Comparison of ENCODE assay signal across 9 cellular contexts in genomic region chr2:233061007-233061590, GRCh38. TPM values are rescaled to one million over a fixed set of nuclear protein-coding genes. Genes with fewer than 3 reads are reported as not detected.
A peak's percentile ranks its signal among the peaks of the same experiment; 100 is the strongest.
DNase-seq lines count a peak whose midpoint lies in the region; ATAC-seq and TF ChIP-seq lines count a peak whose summit lies in the region.
"Had no signal": no experiment of that assay in that cellular context is flagged by ENCODE, and none has a peak within 500 bp of the region (broad histone marks: within the 10 kb centered on the region; RNA-seq: fewer than 3 reads in every experiment).

No MANE protein-coding gene starts in this region.

- H2BK12ac ChIP-seq in mesenchymal stem cell (ENCODE audit: low read length in 2 of 2), result no peak overlapping the region

- no peak overlapping the region for H2BK5ac ChIP-seq in mesenchymal stem cell (ENCODE audit: low read depth, low read length, poor library complexity, severe bottlenecking)

- peaks cover 31% of the 10 kb centered on the region for H3K4me1 Mint-ChIP-seq in activated naive CD8-positive, alpha-beta T cell treated with anti-CD3 and anti-CD28 coated beads, Interleukin-2, amount 10 ng/mL, durations not matched to agents 7 days and 5 days

- TF ChIP-seq POLR2A in GM15510 (IDR thresholded peaks at IDR 0.05; ENCODE audit: borderline replicate concordance, extremely low read depth, insufficient read length), result peak; percentile 37

- H3K27me3 ChIP-seq in rectal smooth muscle tissue (ENCODE audit: control insufficient read depth, insufficient read depth, low read length), result no peaks in the 10 kb centered on the region
- no peaks in the 10 kb centered on the region for H3K27me3 ChIP-seq in smooth muscle cell (ENCODE audit: low read depth)
- H3K27me3 ChIP-seq in mesenchymal stem cell (ENCODE audit: control insufficient read depth in 1 of 2, insufficient read depth in 1 of 2, low read length in 2 of 2), result peaks cover 0 to 11% of the 10 kb centered on the region in 2 experiments
- H3K27me3 ChIP-seq in foreskin keratinocyte, result no peaks in the 10 kb centered on the region

- H3K9ac ChIP-seq in rectal smooth muscle tissue (ENCODE audit: low read length), result peak overlapping the region; percentile 78
- H3K9ac ChIP-seq in smooth muscle cell (ENCODE audit: low read depth), result no peak overlapping the region
- H3K9ac ChIP-seq in mesenchymal stem cell (ENCODE audit: low read length), result no peak overlapping the region

- no peak overlapping the region for H3K4ac ChIP-seq in mesenchymal stem cell (ENCODE audit: low read depth in 1 of 2, low read length in 2 of 2)

- H2AK5ac ChIP-seq in mesenchymal stem cell (ENCODE audit: low read length, severe bottlenecking), result no peak overlapping the region

- TF ChIP-seq CTCF in smooth muscle cell (IDR thresholded peaks at IDR 0.05; ENCODE audit: borderline replicate concordance, insufficient read depth, poor library complexity, severe bottlenecking), result no peak
- TF ChIP-seq CTCF in foreskin keratinocyte (conservative IDR thresholded peaks at IDR 0.05), result no peak

- H3K79me2 ChIP-seq in smooth muscle cell (ENCODE audit: low read depth), result no peaks in the 10 kb centered on the region

- peak overlapping the region; percentile 99 for H3K27ac Mint-ChIP-seq in activated naive CD8-positive, alpha-beta T cell treated with anti-CD3 and anti-CD28 coated beads, Interleukin-2, amount 10 ng/mL, durations not matched to agents 7 days and 5 days

- no peak overlapping the region for H3K14ac ChIP-seq in mesenchymal stem cell (ENCODE audit: low read length in 2 of 2)

- no peak overlapping the region for H2BK15ac ChIP-seq in mesenchymal stem cell (ENCODE audit: low read depth, poor library complexity, severe bottlenecking)

- H3K4me2 ChIP-seq in smooth muscle cell (no peak overlapping the region), mesenchymal stem cell (ENCODE audit: low read length, poor library complexity, severe bottlenecking) (no peak overlapping the region)

- POLR2A ChIA-PET in activated naive CD8-positive, alpha-beta T cell treated with anti-CD3 and anti-CD28 coated beads, Interleukin-2, amount 10 ng/mL, durations not matched to agents 7 days and 5 days (lab: Charles Lee), result interaction anchor here (0.6 to 4.2 kb wide), 26 partner anchors 9 to 510 kb away, joined by 3 to 123 read pairs (median 5); partner anchors contain the start of genes ATG16L1, EIF4E2 and TIGD1

- H3K27ac ChIP-seq in rectal smooth muscle tissue (ENCODE audit: low read depth, low read length) (no peak overlapping the region), smooth muscle cell (ENCODE audit: low read depth) (no peak overlapping the region), mesenchymal stem cell (ENCODE audit: low read length, poor library complexity, severe bottlenecking) (no peak overlapping the region), foreskin keratinocyte (no peak overlapping the region)

- H3K36me3 ChIP-seq in rectal smooth muscle tissue (ENCODE audit: control insufficient read depth, insufficient read depth, low read length) (no peaks in the 10 kb centered on the region), smooth muscle cell (ENCODE audit: low read depth) (no peaks in the 10 kb centered on the region), mesenchymal stem cell (ENCODE audit: control insufficient read depth in 1 of 2, insufficient read depth in 2 of 2, low read depth in 1 of 2, low read length in 2 of 2) (no peaks in the 10 kb centered on the region)

- WGBS in smooth muscle cell (ENCODE audit: low lambda C conversion rate), result 84% methylated on average over 9 of the region's 10 CpGs
- WGBS in mesenchymal stem cell, result 80% methylated on average over 10 of the region's 10 CpGs

- H3K4me3 Mint-ChIP-seq in activated naive CD8-positive, alpha-beta T cell treated with anti-CD3 and anti-CD28 coated beads, Interleukin-2, amount 10 ng/mL, durations not matched to agents 7 days and 5 days, result peak overlapping the region; percentile 98

- H3K36me3 Mint-ChIP-seq in activated naive CD8-positive, alpha-beta T cell treated with anti-CD3 and anti-CD28 coated beads, Interleukin-2, amount 10 ng/mL, durations not matched to agents 7 days and 5 days, result peaks cover 23% of the 10 kb centered on the region

- H3K4me1 ChIP-seq in rectal smooth muscle tissue (ENCODE audit: control insufficient read depth, insufficient read depth, low read length) (no peaks in the 10 kb centered on the region), smooth muscle cell (ENCODE audit: low read depth) (no peaks in the 10 kb centered on the region), mesenchymal stem cell (ENCODE audit: control insufficient read depth, insufficient read depth, low read depth, low read length) (peaks cover 4% of the 10 kb centered on the region), foreskin keratinocyte (no peaks in the 10 kb centered on the region)

- H4K20me1 ChIP-seq in smooth muscle cell (ENCODE audit: low read depth), result no peaks in the 10 kb centered on the region

- no peaks in the 10 kb centered on the region for H3K79me1 ChIP-seq in mesenchymal stem cell (replicated peaks; ENCODE audit: low read length, poor library complexity, severe bottlenecking)

- H3K18ac ChIP-seq in mesenchymal stem cell (ENCODE audit: low read depth in 1 of 2, low read length in 2 of 2), result no peak overlapping the region

- ATAC-seq in HG03039 (IDR thresholded peaks at IDR 0.05; ENCODE audit: unreplicated experiment) (peak; percentile 8), foreskin keratinocyte (no peak)
- ATAC-seq in activated naive CD8-positive, alpha-beta T cell treated with anti-CD3 and anti-CD28 coated beads, Interleukin-2, amount 10 ng/mL, durations not matched to agents 7 days and 5 days (ENCODE audit: low read depth), result no peak

- no peaks in the 10 kb centered on the region for H3K9me3 Mint-ChIP-seq in activated naive CD8-positive, alpha-beta T cell treated with anti-CD3 and anti-CD28 coated beads, Interleukin-2, amount 10 ng/mL, durations not matched to agents 7 days and 5 days

- H3F3A ChIP-seq in smooth muscle cell (ENCODE audit: low read depth), result no peaks in the 10 kb centered on the region

- H2AFZ ChIP-seq in smooth muscle cell (ENCODE audit: low read depth), result no peak overlapping the region
- no peak overlapping the region for H2AFZ ChIP-seq in mesenchymal stem cell (ENCODE audit: low read depth, low read length)

- H3K9me3 ChIP-seq in smooth muscle cell (replicated peaks; ENCODE audit: low read depth) (no peaks in the 10 kb centered on the region), mesenchymal stem cell (ENCODE audit: control insufficient read depth, low read length) (no peaks in the 10 kb centered on the region)

- no peak overlapping the region for H4K91ac ChIP-seq in mesenchymal stem cell (ENCODE audit: low read length)

- H4K8ac ChIP-seq in mesenchymal stem cell (ENCODE audit: low read length), result no peak overlapping the region

- no peak overlapping the region for H2BK120ac ChIP-seq in mesenchymal stem cell (ENCODE audit: low read depth, low read length)

- H3K27me3 Mint-ChIP-seq in activated naive CD8-positive, alpha-beta T cell treated with anti-CD3 and anti-CD28 coated beads, Interleukin-2, amount 10 ng/mL, durations not matched to agents 7 days and 5 days, result no peaks in the 10 kb centered on the region

- H3K23ac ChIP-seq in mesenchymal stem cell (ENCODE audit: low read length in 2 of 2), result no peak overlapping the region

- DNase-seq in activated naive CD8-positive, alpha-beta T cell treated with anti-CD3 and anti-CD28 coated beads, Interleukin-2, amount 10 ng/mL, durations not matched to agents 7 days and 5 days, result no peak
- DNase-seq in smooth muscle cell (lab: John Stamatoyannopoulos, UW; ENCODE audit: unreplicated experiment) (no peak), T1000 (lab: John Stamatoyannopoulos, UW) (no peak), mesenchymal stem cell (no peak), foreskin keratinocyte (no peak)

- H3K4me3 ChIP-seq in rectal smooth muscle tissue (ENCODE audit: low read length) (peak overlapping the region; percentile 59), smooth muscle cell (no peak overlapping the region), mesenchymal stem cell (ENCODE audit: insufficient read depth in 1 of 2, low read depth in 1 of 2, low read length in 2 of 2) (no peak overlapping the region)

RNA-seq across cellular contexts. Expression of gene INPP5D, which starts 1.0 kb away (rescaled TPM):
- total RNA-seq in activated naive CD8-positive, alpha-beta T cell treated with anti-CD3 and anti-CD28 coated beads, Interleukin-2, amount 10 ng/mL, durations not matched to agents 7 days and 5 days, result 100 to 1,000 TPM; 129 to 135 TPM
- total RNA-seq in smooth muscle cell, result 9.9 and 17.8 TPM in 2 replicates
- polyA plus RNA-seq in smooth muscle cell, result 5.6 and 24.5 TPM in 2 replicates
- 0.08 TPM for polyA plus RNA-seq in mesenchymal stem cell (2013, experiment 1 of 2)
- polyA plus RNA-seq in mesenchymal stem cell (2013, experiment 2 of 2), result 0.15 TPM
- total RNA-seq in foreskin keratinocyte, result 21.8 and 25.5 TPM in 2 replicates
- 14.5 and 15.2 TPM in 2 replicates for polyA plus RNA-seq in foreskin keratinocyte

RNA-seq across cellular contexts. Expression of gene NEU2, which starts 28.6 kb away (rescaled TPM):
- not detected for total RNA-seq in activated naive CD8-positive, alpha-beta T cell treated with anti-CD3 and anti-CD28 coated beads, Interleukin-2, amount 10 ng/mL, durations not matched to agents 7 days and 5 days
- total RNA-seq in smooth muscle cell (0.45 and 0.94 TPM in 2 replicates), foreskin keratinocyte (not detected in 2 replicates)
- polyA plus RNA-seq in smooth muscle cell (not detected in 2 replicates), foreskin keratinocyte (not detected in 2 replicates)
- polyA plus RNA-seq in mesenchymal stem cell (2013, experiment 1 of 2), result not detected
- not detected for polyA plus RNA-seq in mesenchymal stem cell (2013, experiment 2 of 2)
- total RNA-seq: dermis microvascular lymphatic vessel endothelial cell had no signal

RNA-seq across cellular contexts. Expression of gene NGEF, which starts 48.0 kb away (rescaled TPM):
- not detected for total RNA-seq in activated naive CD8-positive, alpha-beta T cell treated with anti-CD3 and anti-CD28 coated beads, Interleukin-2, amount 10 ng/mL, durations not matched to agents 7 days and 5 days
- total RNA-seq in smooth muscle cell (not detected in 2 replicates), foreskin keratinocyte (0.11 TPM in 1 of 2 replicates, not detected in the other)
- polyA plus RNA-seq in smooth muscle cell (0.09 and 1.4 TPM in 2 replicates), foreskin keratinocyte (0.01 TPM in 1 of 2 replicates, not detected in the other)
- 0.15 TPM for polyA plus RNA-seq in mesenchymal stem cell (2013, experiment 1 of 2)
- polyA plus RNA-seq in mesenchymal stem cell (2013, experiment 2 of 2), result 0.15 TPM
